In genomic region chr5:159735749-159736660, GRCh38 we compare ENCODE assay signal across 23 cellular contexts.
DNase-seq lines count a peak whose midpoint lies in the region; ATAC-seq and TF ChIP-seq lines count a peak whose summit lies in the region.
"Had no signal": no experiment of that assay in that cellular context is flagged by ENCODE, and none has a peak within 500 bp of the region (broad histone marks: within the 10 kb centered on the region; RNA-seq: fewer than 3 reads in every experiment).

No MANE protein-coding gene starts in this region.

- ATAC-seq in esophagus mucosa, result peak; percentile 59
- ATAC-seq in GM18907 (IDR thresholded peaks at IDR 0.05; ENCODE audit: unreplicated experiment), result no peak
- no peak for ATAC-seq in activated T-helper 17 cell treated with anti-CD3 and anti-CD28 coated beads, Interleukin-2, amount 50 U/mL, for 72 hours (replicated peaks)
- ATAC-seq: activated CD8-positive, alpha-beta T cell treated with anti-CD3 and anti-CD28 coated beads, Interleukin-2, amount 10 ng/mL, durations not matched to agents 7 days and 5 days; activated naive CD8-positive, alpha-beta T cell treated with anti-CD3 and anti-CD28 coated beads, Interleukin-2, amount 50 U/mL, for 24 hours; body of pancreas had no signal

- H3K9me2 ChIP-seq in GM23248 (ENCODE audit: insufficient read depth), result no peaks in the 10 kb centered on the region

- TF ChIP-seq CTCF in RWPE1 (conservative IDR thresholded peaks at IDR 0.05; ENCODE audit: low read depth) (no peak), stomach (IDR thresholded peaks at IDR 0.05) (no peak), Peyer's patch (IDR thresholded peaks at IDR 0.05) (no peak)

- no peak for TF ChIP-seq EP300 in stomach (IDR thresholded peaks at IDR 0.05)

- H3K4me3 ChIP-seq in GM23248 (no peak overlapping the region), stomach (no peak overlapping the region), Peyer's patch (no peak overlapping the region)
- H3K4me3 ChIP-seq: body of pancreas, sigmoid colon, SJCRH30, tibial nerve had no signal

- no peak for TF ChIP-seq POLR2A in stomach (IDR thresholded peaks at IDR 0.05)
- TF ChIP-seq POLR2A in Peyer's patch (IDR thresholded peaks at IDR 0.05), result no peak

- no peaks in the 10 kb centered on the region for H3F3A ChIP-seq in GM23248 (ENCODE audit: insufficient read depth)

- DNase-seq in GM23248 (peak; percentile 10), RWPE1 (ENCODE audit: low spot score) (peak; percentile 76), renal cortical epithelial cell (ENCODE audit: low read depth) (peak; percentile 57), stomach (no peak), Peyer's patch (no peak)
- DNase-seq: activated CD4-positive, alpha-beta T cell treated with anti-CD3 and anti-CD28 coated beads for 1 hour; activated CD8-positive, alpha-beta T cell treated with anti-CD3 and anti-CD28 coated beads, Interleukin-2, amount 10 ng/mL, durations not matched to agents 7 days and 5 days; activated gamma-delta T cell; activated naive CD8-positive, alpha-beta T cell treated with anti-CD3 and anti-CD28 coated beads, Interleukin-2, amount 50 U/mL, for 24 hours; activated T-cell treated with anti-CD3 and anti-CD28 coated beads for 4 hours; body of pancreas; effector memory CD4-positive, alpha-beta T cell; mesenchymal stem cell; NCI-H1105; NCI-H2029 treated with DMSO at 0.1 percent for 48 hours; NCI-H345; posterior cingulate gyrus; sigmoid colon; SJCRH30 had no signal

- H3K27ac Mint-ChIP-seq in activated T-helper 17 cell treated with anti-CD3 and anti-CD28 coated beads, Interleukin-2, amount 50 U/mL, for 72 hours, result no peak overlapping the region
- H3K27ac Mint-ChIP-seq: activated CD8-positive, alpha-beta T cell treated with anti-CD3 and anti-CD28 coated beads, Interleukin-2, amount 10 ng/mL, durations not matched to agents 7 days and 5 days; activated naive CD8-positive, alpha-beta T cell treated with anti-CD3 and anti-CD28 coated beads, Interleukin-2, amount 50 U/mL, for 24 hours had no signal

- CTCF ChIA-PET in RWPE1 (lab: Yijun Ruan, JAX), result interaction anchor here (0.5 kb wide), 1 partner anchor 220 kb away, joined by 3 read pairs; no protein-coding TSS in a partner anchor

- no peak overlapping the region for H3K4me3 Mint-ChIP-seq in activated T-helper 17 cell treated with anti-CD3 and anti-CD28 coated beads, Interleukin-2, amount 50 U/mL, for 72 hours
- H3K4me3 Mint-ChIP-seq: activated CD8-positive, alpha-beta T cell treated with anti-CD3 and anti-CD28 coated beads, Interleukin-2, amount 10 ng/mL, durations not matched to agents 7 days and 5 days; activated naive CD8-positive, alpha-beta T cell treated with anti-CD3 and anti-CD28 coated beads, Interleukin-2, amount 50 U/mL, for 24 hours had no signal

- peaks cover 15% of the 10 kb centered on the region; the same call in 1 of the 2 replicates for H3K27me3 ChIP-seq in GM23248 (replicated peaks; ENCODE audit: insufficient read depth)
- no peaks in the 10 kb centered on the region for H3K27me3 ChIP-seq in stomach
- H3K27me3 ChIP-seq in Peyer's patch, result no peaks in the 10 kb centered on the region
- H3K27me3 ChIP-seq: body of pancreas, sigmoid colon, SJCRH30, tibial nerve had no signal

- no peak overlapping the region for H3K9ac ChIP-seq in GM23248

- peaks cover 25% of the 10 kb centered on the region for H3K27me3 Mint-ChIP-seq in activated T-helper 17 cell treated with anti-CD3 and anti-CD28 coated beads, Interleukin-2, amount 50 U/mL, for 72 hours

- H3K79me2 ChIP-seq in GM23248 (ENCODE audit: insufficient read depth), result no peaks in the 10 kb centered on the region

- H4K20me1 ChIP-seq in GM23248 (ENCODE audit: insufficient read depth), result no peaks in the 10 kb centered on the region

- H3K9me3 Mint-ChIP-seq in activated T-helper 17 cell treated with anti-CD3 and anti-CD28 coated beads, Interleukin-2, amount 50 U/mL, for 72 hours, result no peaks in the 10 kb centered on the region

- in situ Hi-C loops in GM23248 (cut with MboI), result no loop called here

- H3K4me1 Mint-ChIP-seq in activated T-helper 17 cell treated with anti-CD3 and anti-CD28 coated beads, Interleukin-2, amount 50 U/mL, for 72 hours, result no peaks in the 10 kb centered on the region

- no peaks in the 10 kb centered on the region for H3K36me3 ChIP-seq in GM23248 (ENCODE audit: low read depth)
- H3K36me3 ChIP-seq in stomach, result no peaks in the 10 kb centered on the region
- H3K36me3 ChIP-seq in Peyer's patch, result no peaks in the 10 kb centered on the region
- H3K36me3 ChIP-seq: sigmoid colon, SJCRH30, tibial nerve had no signal

- no peaks in the 10 kb centered on the region for H3K36me3 Mint-ChIP-seq in activated T-helper 17 cell treated with anti-CD3 and anti-CD28 coated beads, Interleukin-2, amount 50 U/mL, for 72 hours (ENCODE audit: low read depth)

- POLR2A ChIA-PET in RWPE1 (lab: Yijun Ruan, JAX; ENCODE audit: low non-redundant PET), result no interaction called here

- H3K27ac ChIP-seq in GM23248 (no peak overlapping the region), RWPE1 (no peak overlapping the region), stomach (no peak overlapping the region), Peyer's patch (no peak overlapping the region)
- H3K27ac ChIP-seq: body of pancreas, sigmoid colon, SJCRH30, tibial nerve had no signal

- H3K4me1 ChIP-seq in GM23248 (ENCODE audit: insufficient read depth), result no peaks in the 10 kb centered on the region
- H3K4me1 ChIP-seq in stomach, result no peaks in the 10 kb centered on the region
- H3K4me1 ChIP-seq in Peyer's patch, result no peaks in the 10 kb centered on the region
- H3K4me1 ChIP-seq: body of pancreas, sigmoid colon, SJCRH30, tibial nerve had no signal

- 71 to 78% methylated on average over 8 of the region's 8 CpGs for WGBS in GM23248 (ENCODE audit: low coverage in 1 of 2, low lambda C conversion rate in 2 of 2, missing lambda C conversion rate in 2 of 2), 2 experiments
- 77 to 85% (median 83%) methylated on average over 8 of the region's 8 CpGs for WGBS in stomach, 5 donors

- no peak overlapping the region for H2AFZ ChIP-seq in GM23248

- H3K9me3 ChIP-seq in GM23248 (ENCODE audit: low read depth) (no peaks in the 10 kb centered on the region), stomach (no peaks in the 10 kb centered on the region), Peyer's patch (no peaks in the 10 kb centered on the region)
- H3K9me3 ChIP-seq: body of pancreas, SJCRH30, tibial nerve had no signal

- intact Hi-C loops in stomach (cut with DNase I; ENCODE audit: low total_unique reads), result no loop called here

- no peak overlapping the region for H3K4me2 ChIP-seq in GM23248 (ENCODE audit: unreplicated experiment)

Comparison
In these comparisons a context has a peak if more than half of its experiments do, and no peak if none do; other contexts are left out.
1. DNase-seq: peak in GM23248 (single experiment), RWPE1 (single experiment) and renal cortical epithelial cell (single experiment); none in stomach (single experiment) and Peyer's patch (0 of 3).